35 cellular contexts compared by ENCODE assay signal in genomic region chr4:6501171-6501570, GRCh38. TPM values are rescaled to one million over a fixed set of nuclear protein-coding genes. Genes with fewer than 3 reads are reported as not detected.
"Had no signal": no experiment of that assay in that cellular context is flagged by ENCODE, and none has a peak within 500 bp of the region (broad histone marks: within the 10 kb centered on the region; RNA-seq: fewer than 3 reads in every experiment).

No MANE protein-coding gene starts in this region.

- H3K27me3 Mint-ChIP-seq: activated CD4-positive, alpha-beta T cell treated with anti-CD3 and anti-CD28 coated beads, Interleukin-2, amount 10 ng/mL, durations not matched to agents 24 days and 14 days had no signal

- H3K36me3 Mint-ChIP-seq: activated naive CD8-positive, alpha-beta T cell treated with anti-CD3 and anti-CD28 coated beads for 36 hours had no signal

- H3K36me3 ChIP-seq: adrenal gland, esophagus squamous epithelium, gastroesophageal sphincter, heart right ventricle, WERI-Rb-1 had no signal

- H3K4me3 ChIP-seq: adrenal gland, body of pancreas, coronary artery, dorsolateral prefrontal cortex, esophagus squamous epithelium, gastroesophageal sphincter, heart right ventricle, hepatocyte had no signal

- H3K4me1 ChIP-seq: adrenal gland, body of pancreas, esophagus squamous epithelium, gastroesophageal sphincter, heart right ventricle had no signal

- H3K4me1 Mint-ChIP-seq: activated B cell treated with CpG ODN at 0.5 μM for 24 hours; activated CD4-positive, alpha-beta memory T cell treated with anti-CD3 and anti-CD28 coated beads, Interleukin-2, amount 10 ng/mL, durations not matched to agents 7 days and 5 days; activated CD4-positive, alpha-beta T cell treated with anti-CD3 and anti-CD28 coated beads, Interleukin-2, amount 10 ng/mL, durations not matched to agents 24 days and 14 days; activated naive CD4-positive, alpha-beta T cell treated with anti-CD3 and anti-CD28 coated beads, Interleukin-2, amount 50 U/mL, for 24 hours; activated naive CD8-positive, alpha-beta T cell treated with anti-CD3 and anti-CD28 coated beads for 36 hours; activated naive CD8-positive, alpha-beta T cell treated with anti-CD3 and anti-CD28 coated beads, Interleukin-2, amount 50 U/mL, for 24 hours; T-helper 17 cell had no signal

- H3K4me3 Mint-ChIP-seq: activated B cell treated with CpG ODN at 0.5 μM for 24 hours; activated CD4-positive, alpha-beta memory T cell treated with anti-CD3 and anti-CD28 coated beads, Interleukin-2, amount 10 ng/mL, durations not matched to agents 7 days and 5 days; activated CD4-positive, alpha-beta T cell treated with anti-CD3 and anti-CD28 coated beads, Interleukin-2, amount 10 ng/mL, durations not matched to agents 24 days and 14 days; activated naive CD4-positive, alpha-beta T cell treated with anti-CD3 and anti-CD28 coated beads for 36 hours; activated naive CD4-positive, alpha-beta T cell treated with anti-CD3 and anti-CD28 coated beads, Interleukin-2, amount 50 U/mL, for 24 hours; activated naive CD8-positive, alpha-beta T cell treated with anti-CD3 and anti-CD28 coated beads for 36 hours; activated naive CD8-positive, alpha-beta T cell treated with anti-CD3 and anti-CD28 coated beads, Interleukin-2, amount 50 U/mL, for 24 hours; activated T-helper 1 cell treated with anti-CD3 and anti-CD28 coated beads, Interleukin-12 subunit alpha, Interleukin-12 subunit beta, Interleukin-2, Interleukin-4 antibody, amounts not matched to agents 30 ng/mL and 10 ng/mL and 1 ng/mL, durations not matched to agents 14 hours and 24 hours and 36 hours; dendritic cell treated with granulocyte-macrophage colony-stimulating factor and Interleukin-4, amounts not matched to agents 40 ng/mL and 50 ng/mL, for 4 days; effector memory CD8-positive, alpha-beta T cell; T-helper 17 cell; T-helper 2 cell treated with Interferon-gamma antibody and Interleukin-4, amounts not matched to agents 5 μg/mL and 100 μg/mL, for 36 hours had no signal

- H3K27ac ChIP-seq: adrenal gland, body of pancreas, coronary artery, esophagus squamous epithelium, gastroesophageal sphincter, heart right ventricle, hepatocyte, WERI-Rb-1 had no signal

- H2AFZ ChIP-seq: hepatocyte had no signal

- H3K27me3 ChIP-seq: adrenal gland, body of pancreas had no signal

- H3K4me2 ChIP-seq: hepatocyte had no signal

- DNase-seq: activated B cell treated with CpG ODN at 0.5 μM for 24 hours; activated CD4-positive, alpha-beta memory T cell treated with anti-CD3 and anti-CD28 coated beads, Interleukin-2, amount 10 ng/mL, durations not matched to agents 7 days and 5 days; activated CD4-positive, alpha-beta T cell treated with anti-CD3 and anti-CD28 coated beads, Interleukin-2, amount 10 ng/mL, durations not matched to agents 24 days and 14 days; activated CD4-positive, alpha-beta T cell treated with anti-CD3 and anti-CD28 coated beads, Interleukin-2, amount 50 U/mL, for 4 hours; activated effector memory CD4-positive, alpha-beta T cell treated with anti-CD3 and anti-CD28 coated beads, Interleukin-2, amount 50 U/mL, for 16 hours; activated naive CD4-positive, alpha-beta T cell treated with anti-CD3 and anti-CD28 coated beads for 36 hours; activated naive CD8-positive, alpha-beta T cell treated with anti-CD3 and anti-CD28 coated beads for 36 hours; activated naive CD8-positive, alpha-beta T cell treated with anti-CD3 and anti-CD28 coated beads, Interleukin-2, amount 50 U/mL, for 24 hours; activated T-cell treated with anti-CD3 and anti-CD28 coated beads, Interleukin-2, amount 50 U/mL, for 1 hour; activated T-cell treated with anti-CD3 and anti-CD28 coated beads, Interleukin-2, amount 50 U/mL, for 48 hours; aorta; body of pancreas; central memory CD4-positive, alpha-beta T cell; cerebellar nuclear complex; effector CD4-positive, alpha-beta T cell; effector memory CD8-positive, alpha-beta T cell; erythroblast; esophagus squamous epithelium; foreskin melanocyte; heart right ventricle; T-helper 17 cell; T1000 had no signal

- H3K27ac Mint-ChIP-seq: activated B cell treated with CpG ODN at 0.5 μM for 24 hours; activated CD4-positive, alpha-beta memory T cell treated with anti-CD3 and anti-CD28 coated beads, Interleukin-2, amount 10 ng/mL, durations not matched to agents 7 days and 5 days; activated CD4-positive, alpha-beta T cell treated with anti-CD3 and anti-CD28 coated beads, Interleukin-2, amount 10 ng/mL, durations not matched to agents 24 days and 14 days; activated naive CD4-positive, alpha-beta T cell treated with anti-CD3 and anti-CD28 coated beads for 36 hours; activated naive CD4-positive, alpha-beta T cell treated with anti-CD3 and anti-CD28 coated beads, Interleukin-2, amount 50 U/mL, for 24 hours; activated naive CD8-positive, alpha-beta T cell treated with anti-CD3 and anti-CD28 coated beads for 36 hours; activated naive CD8-positive, alpha-beta T cell treated with anti-CD3 and anti-CD28 coated beads, Interleukin-2, amount 50 U/mL, for 24 hours; activated T-helper 1 cell treated with anti-CD3 and anti-CD28 coated beads, Interleukin-12 subunit alpha, Interleukin-12 subunit beta, Interleukin-2, Interleukin-4 antibody, amounts not matched to agents 30 ng/mL and 10 ng/mL and 1 ng/mL, durations not matched to agents 14 hours and 24 hours and 36 hours; activated T-helper 2 cell treated with anti-CD3 and anti-CD28 coated beads, Interferon-gamma antibody, Interleukin-2, Interleukin-4, amounts not matched to agents 10 μg/mL and 5 μg/mL and 100 μg/mL, durations not matched to agents 14 hours and 24 hours and 36 hours; dendritic cell treated with granulocyte-macrophage colony-stimulating factor and Interleukin-4, amounts not matched to agents 40 ng/mL and 50 ng/mL, for 4 days; effector memory CD8-positive, alpha-beta T cell; T-helper 17 cell; T-helper 2 cell treated with Interferon-gamma antibody and Interleukin-4, amounts not matched to agents 5 μg/mL and 100 μg/mL, for 36 hours had no signal

- ATAC-seq: activated CD4-positive, CD25-positive, alpha-beta regulatory T cell treated with anti-CD3 and anti-CD28 coated beads, Interleukin-2, amount 50 U/mL, for 24 hours; activated naive CD8-positive, alpha-beta T cell treated with anti-CD3 and anti-CD28 coated beads, Interleukin-2, amount 50 U/mL, for 24 hours; body of pancreas; effector memory CD8-positive, alpha-beta T cell; gastroesophageal sphincter; heart right ventricle; T-helper 17 cell had no signal

- H3K79me2 ChIP-seq: hepatocyte had no signal

RNA-seq across cellular contexts. Expression of gene PPP2R2C, which starts 28.8 kb away (rescaled TPM):
- total RNA-seq: activated B cell treated with CpG ODN at 0.5 μM for 24 hours; activated CD4-positive, alpha-beta memory T cell treated with anti-CD3 and anti-CD28 coated beads, Interleukin-2, amount 10 ng/mL, durations not matched to agents 7 days and 5 days; activated CD4-positive, alpha-beta T cell treated with anti-CD3 and anti-CD28 coated beads, Interleukin-2, amount 10 ng/mL, durations not matched to agents 24 days and 14 days; activated naive CD4-positive, alpha-beta T cell treated with anti-CD3 and anti-CD28 coated beads for 36 hours; activated naive CD8-positive, alpha-beta T cell treated with anti-CD3 and anti-CD28 coated beads for 36 hours; activated T-helper 1 cell treated with anti-CD3 and anti-CD28 coated beads, Interleukin-12 subunit alpha, Interleukin-12 subunit beta, Interleukin-2, Interleukin-4 antibody, amounts not matched to agents 30 ng/mL and 10 ng/mL and 1 ng/mL, durations not matched to agents 14 hours and 24 hours and 36 hours; activated T-helper 2 cell treated with anti-CD3 and anti-CD28 coated beads, Interferon-gamma antibody, Interleukin-2, Interleukin-4, amounts not matched to agents 10 μg/mL and 5 μg/mL and 100 μg/mL, durations not matched to agents 14 hours and 24 hours and 36 hours; fibroblast of villous mesenchyme; T-helper 17 cell had no signal
